ENCODE assay signal across 2 cellular contexts in the genomic region with DNA sequence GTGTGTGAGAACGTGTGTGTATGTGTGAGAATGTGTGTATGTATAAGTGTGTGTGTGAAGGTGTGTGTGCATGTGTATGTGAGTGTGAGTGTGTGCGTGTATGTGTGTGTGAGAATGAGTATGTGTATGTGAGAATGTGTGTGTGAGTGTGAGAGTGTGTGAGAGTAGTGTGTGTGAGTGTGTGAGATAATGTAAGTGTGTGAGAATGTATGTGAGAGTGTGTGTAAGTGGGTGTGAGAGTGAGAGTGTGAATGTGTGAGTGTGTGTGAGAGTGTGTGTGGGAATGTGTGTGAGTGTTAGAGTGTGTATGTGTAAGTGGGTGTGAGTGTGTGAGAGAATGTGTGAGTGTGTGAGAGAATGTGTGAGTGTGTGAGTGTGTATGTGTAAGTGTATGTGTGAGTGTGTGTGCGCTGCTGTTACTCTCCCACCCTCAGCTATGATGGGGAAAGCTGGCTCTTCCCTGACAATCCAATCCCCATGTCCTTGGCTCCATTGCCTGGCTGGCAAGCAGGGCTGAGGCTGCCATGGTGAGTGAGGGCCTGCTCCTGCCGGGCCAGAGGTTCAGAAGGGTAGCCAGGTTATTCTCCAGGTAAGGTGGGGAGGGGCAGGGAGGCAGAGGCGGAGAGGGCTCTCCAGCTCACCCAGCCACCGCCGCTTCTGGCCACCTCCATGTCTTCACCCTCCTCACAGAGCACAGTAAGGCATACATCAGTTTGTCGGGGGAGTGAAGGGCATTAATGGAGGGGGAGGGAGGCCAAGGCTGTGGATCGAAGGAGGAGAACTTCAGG.
TF ChIP-seq lines count a peak whose summit lies in the region.

No MANE protein-coding gene starts in this region.

TF ChIP-seq in IMR-90, 13 proteins besides CTCF, POLR2A, EP300 and RAD21:
- TF ChIP-seq SMC3 (IDR thresholded peaks at IDR 0.05; ENCODE audit: low read depth, low read length) = no peak
- no peak for TF ChIP-seq FOS (IDR thresholded peaks at IDR 0.05; ENCODE audit: low read depth, low read length)
- TF ChIP-seq CHD1 (IDR thresholded peaks at IDR 0.05; ENCODE audit: low read depth, low read length) = no peak
- TF ChIP-seq, protein P1, sequence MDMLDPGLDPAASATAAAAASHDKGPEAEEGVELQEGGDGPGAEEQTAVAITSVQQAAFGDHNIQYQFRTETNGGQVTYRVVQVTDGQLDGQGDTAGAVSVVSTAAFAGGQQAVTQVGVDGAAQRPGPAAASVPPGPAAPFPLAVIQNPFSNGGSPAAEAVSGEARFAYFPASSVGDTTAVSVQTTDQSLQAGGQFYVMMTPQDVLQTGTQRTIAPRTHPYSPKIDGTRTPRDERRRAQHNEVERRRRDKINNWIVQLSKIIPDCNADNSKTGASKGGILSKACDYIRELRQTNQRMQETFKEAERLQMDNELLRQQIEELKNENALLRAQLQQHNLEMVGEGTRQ (IDR thresholded peaks at IDR 0.05; ENCODE audit: low read depth, low read length) = no peak
- no peak for TF ChIP-seq MAFK (IDR thresholded peaks at IDR 0.05; ENCODE audit: low read depth, low read length)
- no peak for TF ChIP-seq NFE2L2 (IDR thresholded peaks at IDR 0.05; ENCODE audit: low read depth, low read length)
- no peak for TF ChIP-seq MAZ (IDR thresholded peaks at IDR 0.05; ENCODE audit: borderline replicate concordance, low read depth, low read length)
- no peak for TF ChIP-seq RCOR1 (IDR thresholded peaks at IDR 0.05; ENCODE audit: insufficient replicate concordance, low read length)

TF ChIP-seq in H1, 55 proteins besides CTCF, POLR2A, EP300 and RAD21:
- TF ChIP-seq TAF7 (optimal IDR thresholded peaks at IDR 0.05; ENCODE audit: borderline replicate concordance, low read depth, low read length) (no peak), FOSL1 (IDR thresholded peaks at IDR 0.05; ENCODE audit: insufficient read depth, low read depth, low read length) (no peak), CREB1 (IDR thresholded peaks at IDR 0.05) (no peak), CHD1 (IDR thresholded peaks at IDR 0.05; ENCODE audit: low read depth, low read length) (no peak), CEBPB (IDR thresholded peaks at IDR 0.05; ENCODE audit: low read depth, low read length) (no peak), RNF2 (IDR thresholded peaks at IDR 0.05; ENCODE audit: borderline replicate concordance, low read depth, low read length, missing control alignments, poor library complexity, severe bottlenecking) (no peak), CBX5 (IDR thresholded peaks at IDR 0.05; ENCODE audit: low read depth, low read length) (no peak), NANOG (IDR thresholded peaks at IDR 0.05; ENCODE audit: insufficient read depth, low read depth, low read length, poor library complexity, severe bottlenecking) (no peak), TAF1 (IDR thresholded peaks at IDR 0.05; ENCODE audit: low read depth, low read length) (no peak), RBBP5 (IDR thresholded peaks at IDR 0.05; ENCODE audit: borderline replicate concordance, low read depth, low read length) (no peak), TBP (IDR thresholded peaks at IDR 0.05; ENCODE audit: low read depth, low read length) (no peak), BACH1 (IDR thresholded peaks at IDR 0.05; ENCODE audit: low read length) (no peak), POU5F1 (IDR thresholded peaks at IDR 0.05; ENCODE audit: low read depth, low read length) (no peak), SRF (IDR thresholded peaks at IDR 0.05; ENCODE audit: low read depth, low read length) (no peak), POLR2AphosphoS5 (IDR thresholded peaks at IDR 0.05; ENCODE audit: low read depth, low read length) (no peak)
TF ChIP-seq in H1: peak in this region for 0.
